Comparison of ENCODE assay signal across 25 cellular contexts in genomic region chr7:47231627-47232026, GRCh38.
"Had no signal": no experiment of that assay in that cellular context is flagged by ENCODE, and none has a peak within 500 bp of the region (broad histone marks: within the 10 kb centered on the region; RNA-seq: fewer than 3 reads in every experiment).

No MANE protein-coding gene starts in this region.

- FAIRE-seq: endometrium, frontal cortex, kidney had no signal

- DNase-seq: colonic mucosa; cortex of kidney; effector CD8-positive, alpha-beta T cell; effector memory CD8-positive, alpha-beta T cell; endodermal cell; erythroblast; foreskin keratinocyte; heart left ventricle; hypothalamus; immature natural killer cell; islet precursor cell; kidney; kidney glomerular epithelial cell; left lung; left ventricle myocardium superior; lower lobe of right lung; mesendoderm; midbrain; naive thymus-derived CD4-positive, alpha-beta T cell had no signal

- H3K27me3 ChIP-seq: colonic mucosa, gastroesophageal sphincter, heart left ventricle, hepatocyte, left lung had no signal

- H3K27ac ChIP-seq: colonic mucosa, epithelial cell of prostate, foreskin keratinocyte, gastroesophageal sphincter, heart left ventricle, hepatocyte, left lung, lower lobe of right lung had no signal

- H3K79me2 ChIP-seq: hepatocyte had no signal

- H3K36me3 ChIP-seq: colonic mucosa, gastroesophageal sphincter, heart left ventricle, left lung, lower lobe of right lung had no signal

- H3K4me3 ChIP-seq: colonic mucosa, gastroesophageal sphincter, heart left ventricle, hepatocyte, left lung, lower lobe of right lung had no signal

- H3K9me3 ChIP-seq: colonic mucosa, gastroesophageal sphincter, heart left ventricle, left lung, lower lobe of right lung had no signal

- H2AFZ ChIP-seq: hepatocyte had no signal

- H3K4me2 ChIP-seq: hepatocyte had no signal

- ATAC-seq: effector memory CD8-positive, alpha-beta T cell; esophagus mucosa; foreskin keratinocyte; gastroesophageal sphincter; heart left ventricle; left lung; left ventricle myocardium superior; lower lobe of right lung; naive thymus-derived CD4-positive, alpha-beta T cell had no signal

- H3K4me1 ChIP-seq: colonic mucosa, foreskin keratinocyte, gastroesophageal sphincter, lower lobe of right lung had no signal
